In genomic region chr11:65395961-65396530, GRCh38 we compare ENCODE assay signal across 16 cellular contexts. TPM values are rescaled to one million over a fixed set of nuclear protein-coding genes. Genes with fewer than 3 reads are reported as not detected.
DNase-seq lines count a peak whose midpoint lies in the region; ATAC-seq and TF ChIP-seq lines count a peak whose summit lies in the region.
"Had no signal": no experiment of that assay in that cellular context is flagged by ENCODE, and none has a peak within 500 bp of the region (broad histone marks: within the 10 kb centered on the region; RNA-seq: fewer than 3 reads in every experiment).

No MANE protein-coding gene starts in this region.

- peaks cover 46% of the 10 kb centered on the region for H3K36me3 Mint-ChIP-seq in stimulated activated memory B cell treated with anti-CD40 and anti-IgM and Interleukin-4, amounts not matched to agents 10 μg/mL and 1 μg/mL and 100 μg/mL, for 72 hours

- POLR2A ChIA-PET in RWPE1 (lab: Yijun Ruan, JAX; ENCODE audit: low non-redundant PET) = no interaction called here

- H3K9me3 Mint-ChIP-seq in stimulated activated memory B cell treated with anti-CD40 and anti-IgM and Interleukin-4, amounts not matched to agents 10 μg/mL and 1 μg/mL and 100 μg/mL, for 72 hours = no peaks in the 10 kb centered on the region
- H3K9me3 Mint-ChIP-seq: CD4-positive, alpha-beta memory T cell; GM23338; H9 had no signal

- H3K4me3 Mint-ChIP-seq in stimulated activated memory B cell treated with anti-CD40 and anti-IgM and Interleukin-4, amounts not matched to agents 10 μg/mL and 1 μg/mL and 100 μg/mL, for 72 hours = no peak overlapping the region
- H3K4me3 Mint-ChIP-seq: CD4-positive, alpha-beta memory T cell; GM23338; H9 had no signal

- peak overlapping the region; percentile 62 for H3K27ac Mint-ChIP-seq in stimulated activated memory B cell treated with anti-CD40 and anti-IgM and Interleukin-4, amounts not matched to agents 10 μg/mL and 1 μg/mL and 100 μg/mL, for 72 hours
- H3K27ac Mint-ChIP-seq: GM23338, H9 had no signal

- intact Hi-C loops in left lung (cut with DNase I) = no loop called here

- no peaks in the 10 kb centered on the region for H3K27me3 Mint-ChIP-seq in stimulated activated memory B cell treated with anti-CD40 and anti-IgM and Interleukin-4, amounts not matched to agents 10 μg/mL and 1 μg/mL and 100 μg/mL, for 72 hours
- H3K27me3 Mint-ChIP-seq: CD4-positive, alpha-beta memory T cell had no signal

- H3K4me2 ChIP-seq in BLaER1 = peak overlapping the region; percentile 58
- H3K4me2 ChIP-seq: GM23338 had no signal

- CTCF ChIA-PET in RWPE1 (lab: Yijun Ruan, JAX) = interaction anchor here (1.6 kb wide), 1 partner anchor 20 kb away, joined by 3 read pairs; no protein-coding TSS in a partner anchor

- H3K9me3 ChIP-seq in BLaER1 = no peaks in the 10 kb centered on the region
- H3K9me3 ChIP-seq in left lung = no peaks in the 10 kb centered on the region

- peaks cover 43% of the 10 kb centered on the region for H3K4me1 ChIP-seq in BLaER1
- H3K4me1 ChIP-seq in left lung = peaks cover 1 to 8% of the 10 kb centered on the region in 2 donors

- peak overlapping the region; percentile 50 for H3K9ac ChIP-seq in BLaER1

- peaks cover 25% of the 10 kb centered on the region for H3K4me1 Mint-ChIP-seq in stimulated activated memory B cell treated with anti-CD40 and anti-IgM and Interleukin-4, amounts not matched to agents 10 μg/mL and 1 μg/mL and 100 μg/mL, for 72 hours

- H3K4me3 ChIP-seq in BLaER1 (no peak overlapping the region), left lung (no peak overlapping the region)
- H3K4me3 ChIP-seq: GM23338 had no signal

- H3K36me3 ChIP-seq in BLaER1 (peaks cover 100% of the 10 kb centered on the region), left lung (peaks cover 0 to 100% of the 10 kb centered on the region in 2 donors)

- ATAC-seq in left lung (no peak), HG02885 (IDR thresholded peaks at IDR 0.05; ENCODE audit: poor library complexity, unreplicated experiment) (no peak)
- no peak for ATAC-seq in stimulated activated memory B cell treated with anti-CD40 and anti-IgM and Interleukin-4, amounts not matched to agents 10 μg/mL and 1 μg/mL and 100 μg/mL, for 72 hours
- ATAC-seq: GM23338 had no signal

- H4K20me1 ChIP-seq in BLaER1 = peaks cover 36% of the 10 kb centered on the region

- TF ChIP-seq CTCF in RWPE1 (conservative IDR thresholded peaks at IDR 0.05; ENCODE audit: low read depth) (no peak), left lung (IDR thresholded peaks at IDR 0.05) (no peak)

- no peak for DNase-seq in RWPE1 (ENCODE audit: low spot score)
- peak; percentile 27 to 59 for DNase-seq in left lung
- no peak for DNase-seq in T-helper 1 cell
- DNase-seq in SK-N-DZ (ENCODE audit: low spot score) = no peak
- DNase-seq: 8988T, ACHN, DMS79, EL, H9 had no signal

- H3K27me3 ChIP-seq in BLaER1 (no peaks in the 10 kb centered on the region), left lung (no peaks in the 10 kb centered on the region)

- H3K27ac ChIP-seq in BLaER1 = peak overlapping the region; percentile 59
- peak overlapping the region; percentile 28 for H3K27ac ChIP-seq in RWPE1
- H3K27ac ChIP-seq in left lung = no peak overlapping the region
- H3K27ac ChIP-seq: C4-2B, HL-60 had no signal

RNA-seq across cellular contexts. Expression of gene FRMD8, which starts 9.6 kb away (rescaled TPM):
- 10 to 100 TPM; 31.7 to 31.9 TPM for total RNA-seq in left lung
- 25.3 and 31.8 TPM in 2 replicates for polyA plus RNA-seq in SK-N-DZ (2014; cell fraction: cytosol; rRNA removed)
- 28.6 and 39.3 TPM in 2 replicates for polyA plus RNA-seq in SK-N-DZ (2014; cell fraction: nucleus; rRNA removed)

RNA-seq across cellular contexts. Expression of gene SLC25A45, which starts 13.6 kb away (rescaled TPM):
- 1 to 10 TPM; 8.4 to 9.8 TPM for total RNA-seq in left lung
- 2.4 and 3.9 TPM in 2 replicates for polyA plus RNA-seq in SK-N-DZ (2014; cell fraction: cytosol; rRNA removed)
- 2.0 and 7.1 TPM in 2 replicates for polyA plus RNA-seq in SK-N-DZ (2014; cell fraction: nucleus; rRNA removed)

RNA-seq across cellular contexts. Expression of gene NEAT1, which starts 26.6 kb away (rescaled TPM):
- total RNA-seq in left lung = 1,000 to 10,000 TPM; 1,146 to 1,441 TPM
- polyA plus RNA-seq in SK-N-DZ (2014; cell fraction: cytosol; rRNA removed) = 15.6 and 18.2 TPM in 2 replicates
- 45.6 and 148 TPM in 2 replicates for polyA plus RNA-seq in SK-N-DZ (2014; cell fraction: nucleus; rRNA removed)

RNA-seq across cellular contexts. Expression of gene TIGD3, which starts 41.5 kb away (rescaled TPM):
- under 1 TPM; 0.21 to 0.32 TPM for total RNA-seq in left lung
- polyA plus RNA-seq in SK-N-DZ (2014; cell fraction: cytosol; rRNA removed) = 6.0 and 6.7 TPM in 2 replicates
- polyA plus RNA-seq in SK-N-DZ (2014; cell fraction: nucleus; rRNA removed) = 4.2 and 5.5 TPM in 2 replicates

Comparison
In these comparisons a context has a peak if more than half of its experiments do, and no peak if none do; other contexts are left out.
1. H3K27ac ChIP-seq: peak in BLaER1 (single experiment) and RWPE1 (single experiment); none in left lung (0 of 2).
2. DNase-seq: peak in left lung (2 of 2); none in RWPE1 (single experiment), T-helper 1 cell (0 of 5) and SK-N-DZ (single experiment).